ENCODE assay signal across 8 cellular contexts in the genomic region with DNA sequence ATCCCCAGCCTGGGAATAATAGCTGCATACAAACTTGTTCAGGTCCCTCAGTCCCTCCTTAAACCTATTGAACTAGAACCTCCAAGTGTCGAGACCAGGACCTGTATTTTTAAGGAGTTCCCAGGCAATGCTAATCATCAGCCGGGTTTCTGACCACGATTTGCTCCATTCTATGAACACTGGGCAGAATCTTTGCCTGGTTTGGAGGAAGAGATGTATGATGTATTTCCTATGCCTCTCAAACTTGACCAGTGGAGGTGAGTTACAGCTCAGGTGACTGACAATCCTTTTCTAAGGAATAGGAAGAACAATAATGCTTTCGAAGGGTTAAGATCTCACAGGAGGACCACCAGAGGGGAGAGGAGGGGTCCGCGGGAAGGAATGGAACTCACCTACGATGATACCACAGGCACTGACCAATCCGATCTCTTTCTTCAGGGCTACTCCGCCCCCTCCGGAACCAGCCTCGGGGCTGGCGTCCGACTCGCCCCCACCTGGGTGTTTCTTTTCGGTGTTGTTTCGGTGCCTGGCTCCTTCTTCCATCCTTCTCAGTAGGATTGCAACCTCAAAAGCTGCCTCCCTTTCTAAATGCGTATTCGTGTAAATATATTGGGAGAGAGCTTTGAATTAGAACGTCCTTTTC. TPM values are rescaled to one million over a fixed set of nuclear protein-coding genes. Genes with fewer than 3 reads are reported as not detected.
DNase-seq lines count a peak whose midpoint lies in the region; ATAC-seq and TF ChIP-seq lines count a peak whose summit lies in the region.

No MANE protein-coding gene starts in this region.

- H3K27me3 ChIP-seq in neutrophil (no peaks in the 10 kb centered on the region), vagina (no peaks in the 10 kb centered on the region)

- H3K27ac ChIP-seq in neutrophil: no peak overlapping the region
- peak overlapping the region; percentile 85 for H3K27ac ChIP-seq in vagina

- peaks cover 8 to 18% of the 10 kb centered on the region in 2 experiments for H3K4me1 ChIP-seq in neutrophil (ENCODE audit: control insufficient read depth in 1 of 2, insufficient read depth in 1 of 2, low read depth in 1 of 2, low read length in 1 of 2)
- H3K4me1 ChIP-seq in vagina: peaks cover 33% of the 10 kb centered on the region

- TF ChIP-seq CTCF in neutrophil (IDR thresholded peaks at IDR 0.05): no peak
- TF ChIP-seq CTCF in vagina (IDR thresholded peaks at IDR 0.05): no peak

- TF ChIP-seq POLR2A in vagina (IDR thresholded peaks at IDR 0.05): no peak

- intact Hi-C loops in Right ventricle myocardium inferior (cut with DNase I): loop anchor here (1.0 to 2.0 kb wide), 2 partner anchors 28 to 61 kb away; no protein-coding TSS in a partner anchor
- intact Hi-C loops in cardiac septum (cut with DNase I): no loop called here
- intact Hi-C loops in vagina (cut with DNase I): no loop called here

- peak overlapping the region; percentile 66 to 69 for H3K4me3 ChIP-seq in neutrophil (ENCODE audit: low read depth in 1 of 2, low read length in 1 of 2)
- H3K4me3 ChIP-seq in vagina: peak overlapping the region; percentile 52 to 67

- peak; percentile 55 for ATAC-seq in Right ventricle myocardium inferior
- ATAC-seq in GM21619 (IDR thresholded peaks at IDR 0.05; ENCODE audit: unreplicated experiment): no peak
- no peak for ATAC-seq in HG03108 (IDR thresholded peaks at IDR 0.05; ENCODE audit: unreplicated experiment)

- DNase-seq in Right ventricle myocardium inferior (ENCODE audit: missing footprints) (no peak), cardiac septum (ENCODE audit: low spot score) (no peak), activated T-cell treated with anti-CD3 and anti-CD28 coated beads for 1 hour (ENCODE audit: low read depth) (peak; percentile 17), germinal center (ENCODE audit: low spot score) (peak; percentile 42), vagina (ENCODE audit: extremely low spot score in 2 of 2) (no peak)

- no peaks in the 10 kb centered on the region for H3K9me3 ChIP-seq in neutrophil
- no peaks in the 10 kb centered on the region for H3K9me3 ChIP-seq in vagina

- H3K36me3 ChIP-seq in neutrophil (no peaks in the 10 kb centered on the region), vagina (no peaks in the 10 kb centered on the region)

RNA-seq across cellular contexts. Expression of a gene that starts 1.0 kb away (rescaled TPM):
- total RNA-seq in Right ventricle myocardium inferior (11.5 TPM), cardiac septum (4.4 TPM), vagina (68.5 TPM)

RNA-seq across cellular contexts. Expression of a gene that starts 55.2 kb away (rescaled TPM):
- total RNA-seq in Right ventricle myocardium inferior (not detected), cardiac septum (not detected), vagina (not detected)

Comparison
In these comparisons a context has a peak if more than half of its experiments do, and no peak if none do; other contexts are left out.
1. DNase-seq: peak in activated T-cell treated with anti-CD3 and anti-CD28 coated beads for 1 hour (single experiment) and germinal center (single experiment); none in Right ventricle myocardium inferior (single experiment), cardiac septum (single experiment) and vagina (0 of 2).